In the genomic region with DNA sequence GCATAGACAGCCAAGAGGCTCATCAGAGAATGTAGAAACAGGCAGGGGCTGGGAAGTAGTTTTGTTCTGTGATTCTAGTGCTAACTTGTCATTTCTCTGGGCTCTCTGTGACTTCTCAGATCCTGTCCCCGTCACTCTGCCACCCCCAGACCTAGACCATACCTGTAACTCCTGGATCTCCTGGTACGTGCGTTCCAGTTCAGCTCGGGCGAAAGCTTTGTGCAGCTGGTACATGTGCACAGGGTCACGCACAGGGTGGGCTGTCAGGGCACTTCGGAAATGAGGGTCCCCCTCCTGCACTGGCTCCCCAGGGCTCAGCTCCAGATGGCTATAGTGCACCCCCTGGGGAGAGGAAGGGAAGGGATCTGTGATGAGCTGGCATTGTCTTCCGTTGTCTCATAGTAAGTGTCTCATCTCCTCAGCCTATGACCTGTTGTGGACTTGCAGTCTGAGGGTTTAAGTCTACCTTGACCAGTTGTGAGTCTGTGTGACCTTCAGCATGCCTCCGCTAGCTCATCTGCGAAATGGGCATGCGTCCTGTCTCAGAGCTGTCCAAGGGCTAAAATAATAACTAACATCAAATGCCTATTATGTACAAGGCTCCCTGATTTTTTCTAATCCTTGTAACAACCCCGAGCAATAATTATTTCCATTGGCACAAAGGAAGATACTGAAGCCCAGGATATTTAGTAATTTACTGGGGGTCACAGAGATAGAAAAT, we compare ENCODE assay signal across 12 cellular contexts. TPM values are rescaled to one million over a fixed set of nuclear protein-coding genes. Genes with fewer than 3 reads are reported as not detected.
DNase-seq lines count a peak whose midpoint lies in the region; ATAC-seq and TF ChIP-seq lines count a peak whose summit lies in the region.
"Had no signal": no experiment of that assay in that cellular context is flagged by ENCODE, and none has a peak within 500 bp of the region (broad histone marks: within the 10 kb centered on the region; RNA-seq: fewer than 3 reads in every experiment).

No MANE protein-coding gene starts in this region.

- intact Hi-C loops in A673 (cut with micrococcal nuclease; ENCODE audit: unreplicated experiment) = loop anchor here (1.0 kb wide), 1 partner anchor 101 kb away; no protein-coding TSS in a partner anchor
- intact Hi-C loops in Calu3 (cut with micrococcal nuclease; ENCODE audit: unreplicated experiment) = loop anchor here (1.0 to 5.0 kb wide), 2 partner anchors 101 to 148 kb away; no protein-coding TSS in a partner anchor
- intact Hi-C loops in Right ventricle myocardium superior (cut with DNase I) = loop anchor here (5.0 kb wide), 2 partner anchors 101 to 146 kb away; no protein-coding TSS in a partner anchor

- TF ChIP-seq CTCF in A673 (conservative IDR thresholded peaks at IDR 0.05; ENCODE audit: low read depth, low read length) (no peak), Calu3 (IDR thresholded peaks at IDR 0.05; ENCODE audit: unreplicated experiment) (no peak)

- ATAC-seq in T-cell (replicated peaks in 1 of 4) = no peak
- no peak for ATAC-seq in Right ventricle myocardium superior (ENCODE audit: poor library complexity)
- ATAC-seq in esophagus mucosa = no peak
- ATAC-seq: sciatic nerve had no signal

- H3K27me3 Mint-ChIP-seq in Calu3 (ENCODE audit: unreplicated experiment) (peaks cover 18% of the 10 kb centered on the region), T-cell (peaks cover 0 to under 1% of the 10 kb centered on the region in 2 donors)

- H3K9ac ChIP-seq in iPS-15b (ENCODE audit: low read depth, low read length) = no peak overlapping the region

- POLR2A ChIA-PET in A673 (lab: Charles Lee; ENCODE audit: low non-redundant PET) (no interaction called here), T-cell (lab: Charles Lee) (no interaction called here)

- no peak overlapping the region for H3K4me3 ChIP-seq in A673 (ENCODE audit: low read depth, low read length, poor library complexity, severe bottlenecking)
- H3K4me3 ChIP-seq in iPS-15b (ENCODE audit: low read depth, low read length) = peak overlapping the region; percentile 48

- H3K4me1 Mint-ChIP-seq in Calu3 (ENCODE audit: low read depth, unreplicated experiment) (peaks cover 38% of the 10 kb centered on the region), T-cell (peaks cover 24 to 28% (median 27%) of the 10 kb centered on the region in 3 donors)

- H3K9me3 Mint-ChIP-seq in Calu3 (ENCODE audit: low read depth, unreplicated experiment) (no peaks in the 10 kb centered on the region), T-cell (no peaks in the 10 kb centered on the region)
- H3K9me3 Mint-ChIP-seq: nephron progenitor cell had no signal

- peaks cover 17% of the 10 kb centered on the region for H3K4me1 ChIP-seq in A673 (ENCODE audit: insufficient read depth, low read length, poor library complexity, severe bottlenecking)
- peaks cover 13% of the 10 kb centered on the region for H3K4me1 ChIP-seq in iPS-15b (ENCODE audit: control insufficient read depth, insufficient read depth, low read length)

- H3K27ac Mint-ChIP-seq in Calu3 (ENCODE audit: unreplicated experiment) (peak overlapping the region; percentile 28), T-cell (no peak overlapping the region)
- H3K27ac Mint-ChIP-seq: nephron progenitor cell had no signal

- H3K9me3 ChIP-seq in A673 (ENCODE audit: low read depth, low read length, poor library complexity, severe bottlenecking) = no peaks in the 10 kb centered on the region
- H3K9me3 ChIP-seq in iPS-15b (ENCODE audit: control insufficient read depth, insufficient read depth, low read length) = no peaks in the 10 kb centered on the region
- H3K9me3 ChIP-seq: esophagus muscularis mucosa, upper lobe of left lung had no signal

- no peak overlapping the region for H3K27ac ChIP-seq in A673 (ENCODE audit: low read depth, low read length, poor library complexity, severe bottlenecking)

- BruUV-seq in A673 (replicated peaks; lab: Mats Ljungman, UMichigan) (TSS peak; percentile 32), Calu3 (replicated peaks; lab: Mats Ljungman, UMichigan) (no TSS peak)

- H3K36me3 Mint-ChIP-seq in Calu3 (ENCODE audit: insufficient read depth, unreplicated experiment) = peaks cover 71% of the 10 kb centered on the region
- H3K36me3 Mint-ChIP-seq in T-cell = no peaks in the 10 kb centered on the region

- CTCF ChIA-PET in A673 (lab: Charles Lee) (interaction anchor here (0.7 to 1.0 kb wide), 5 partner anchors 31 to 148 kb away, joined by 3 to 11 read pairs (median 3); no protein-coding TSS in a partner anchor), Calu3 (lab: Charles Lee) (interaction anchor here (0.6 to 1.1 kb wide), 4 partner anchors 9 to 247 kb away, joined by 3 to 5 read pairs (median 4); a partner anchor contains a TSS), T-cell (lab: Charles Lee) (interaction anchor here (0.5 to 2.8 kb wide), 37 partner anchors 9 to 154 kb away, joined by 3 to 13 read pairs (median 4); a partner anchor contains a TSS)

- H3K27me3 ChIP-seq in A673 (replicated peaks; ENCODE audit: insufficient read depth, low read depth, low read length, poor library complexity) (no peaks in the 10 kb centered on the region), iPS-15b (ENCODE audit: control insufficient read depth, insufficient read depth, low read length) (peaks cover 21% of the 10 kb centered on the region)
- H3K27me3 ChIP-seq: upper lobe of left lung had no signal

- H3K4me3 Mint-ChIP-seq in Calu3 (ENCODE audit: low read depth, unreplicated experiment) (peak overlapping the region; percentile 91), T-cell (peak overlapping the region; percentile 46 to 89 (median 84))

- DNase-seq in A673 (ENCODE audit: low spot score) (no peak), Calu3 (no peak), T-cell (no peak), NCI-H226 (no peak), Right ventricle myocardium superior (no peak), HuH-7.5 (ENCODE audit: low spot score) (no peak)

- H3K36me3 ChIP-seq in A673 (ENCODE audit: insufficient read depth, low read length, poor library complexity, severe bottlenecking) (peaks cover 3% of the 10 kb centered on the region), iPS-15b (ENCODE audit: control insufficient read depth, insufficient read depth, low read length) (peaks cover 24% of the 10 kb centered on the region)

RNA-seq across cellular contexts. Expression of a gene that starts 2.7 kb away (rescaled TPM):
- total RNA-seq in A673 (2021) (13.8 and 15.8 TPM in 2 replicates), Calu3 (2022) (139 and 141 TPM in 2 replicates), T-cell (10 to 100 TPM in 3 of 5 donors, 1 to 10 TPM in 2; 5.0 to 12.8 (median 10.8) TPM), Right ventricle myocardium superior (85.9 TPM), esophagus mucosa (27.1 TPM)

RNA-seq across cellular contexts. Expression of a gene that starts 2.9 kb away (rescaled TPM):
- total RNA-seq in A673 (2021) (4.6 and 7.6 TPM in 2 replicates), Calu3 (2022) (5.2 and 5.9 TPM in 2 replicates), T-cell (under 1 TPM; 0.37 to 0.88 (median 0.69) TPM), Right ventricle myocardium superior (2.6 TPM), esophagus mucosa (1.2 TPM)

RNA-seq across cellular contexts. Expression of a gene that starts 26.7 kb away (rescaled TPM):
- total RNA-seq in A673 (2021) (0.45 and 1.2 TPM in 2 replicates), Calu3 (2022) (0.17 TPM in 1 of 2 replicates, not detected in the other), T-cell (under 1 TPM in 3 of 5 donors, not detected in 2; 0.09 to 0.35 (median 0.20) TPM), Right ventricle myocardium superior (not detected), esophagus mucosa (not detected)
- total RNA-seq: esophagus muscularis mucosa had no signal

RNA-seq across cellular contexts. Expression of a gene that starts 30.4 kb away (rescaled TPM):
- total RNA-seq in A673 (2021) (23.1 and 46.6 TPM in 2 replicates), Calu3 (2022) (65.9 and 76.5 TPM in 2 replicates), T-cell (1 to 10 TPM; 1.2 to 2.4 (median 1.2) TPM), Right ventricle myocardium superior (165 TPM), esophagus mucosa (13.0 TPM)

RNA-seq across cellular contexts. Expression of a gene that starts 31.2 kb away (rescaled TPM):
- total RNA-seq in A673 (2021) (0.70 TPM in 1 of 2 replicates, not detected in the other), Calu3 (2022) (0.80 and 0.83 TPM in 2 replicates), T-cell (under 1 TPM in 1 of 5 donors, not detected in 4; 0.16 TPM), Right ventricle myocardium superior (2.6 TPM), esophagus mucosa (0.28 TPM)
